Comparison of ENCODE assay signal across 17 cellular contexts in the genomic region with DNA sequence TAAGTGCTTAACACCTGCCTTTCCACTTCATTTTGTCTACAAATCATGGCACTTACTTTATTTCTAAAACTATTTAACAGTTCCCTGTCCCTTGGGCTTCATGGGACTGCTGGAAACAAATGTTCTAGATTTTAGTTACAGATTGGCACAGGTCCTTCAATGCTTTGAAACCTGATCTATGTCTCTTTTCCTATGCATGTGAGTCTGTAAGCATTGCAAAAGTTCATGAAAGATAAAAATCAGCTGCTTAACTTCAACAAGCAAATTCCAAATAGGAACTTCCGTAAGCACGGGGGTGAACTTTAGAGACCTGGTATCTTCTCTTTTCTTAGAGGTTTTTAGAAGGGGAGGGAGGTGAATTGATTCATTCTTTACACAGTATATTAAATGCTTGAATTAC. TPM values are rescaled to one million over a fixed set of nuclear protein-coding genes. Genes with fewer than 3 reads are reported as not detected.
DNase-seq lines count a peak whose midpoint lies in the region; ATAC-seq and TF ChIP-seq lines count a peak whose summit lies in the region.
"Had no signal": no experiment of that assay in that cellular context is flagged by ENCODE, and none has a peak within 500 bp of the region (broad histone marks: within the 10 kb centered on the region; RNA-seq: fewer than 3 reads in every experiment).

No MANE protein-coding gene starts in this region.

- no peak for TF ChIP-seq CTCF in choroid plexus epithelial cell (conservative IDR thresholded peaks at IDR 0.05; ENCODE audit: low read depth, low read length)

- no peaks in the 10 kb centered on the region for H3K36me3 ChIP-seq in effector memory CD4-positive, alpha-beta T cell (ENCODE audit: control insufficient read depth, insufficient read depth, low read length)

- H3K4me3 ChIP-seq in choroid plexus epithelial cell (ENCODE audit: low read depth, low read length) = no peak overlapping the region
- no peak overlapping the region for H3K4me3 ChIP-seq in effector memory CD4-positive, alpha-beta T cell (ENCODE audit: insufficient read depth, low read depth, low read length, poor library complexity, severe bottlenecking)
- H3K4me3 ChIP-seq: GM12878 had no signal

- H3K9me3 ChIP-seq in effector memory CD4-positive, alpha-beta T cell (ENCODE audit: control insufficient read depth, low read length) = no peaks in the 10 kb centered on the region

- peaks cover 5% of the 10 kb centered on the region for H3K27me3 ChIP-seq in effector memory CD4-positive, alpha-beta T cell (replicated peaks; ENCODE audit: control insufficient read depth, insufficient read depth, low read length, poor library complexity, severe bottlenecking)

- no peak overlapping the region for H3K27ac ChIP-seq in effector memory CD4-positive, alpha-beta T cell (ENCODE audit: insufficient read depth, low read length, poor library complexity, severe bottlenecking)
- H3K27ac ChIP-seq: 22Rv1 had no signal

- DNase-seq in DMS 273 (lab: John Stamatoyannopoulos, UW; ENCODE audit: unreplicated experiment) (peak; percentile 57), DMS 273 treated with DMSO at 0.1 percent for 48 hours (lab: John Stamatoyannopoulos, UW) (no peak), HuH-7.5 (ENCODE audit: low spot score) (peak; percentile 60), choroid plexus epithelial cell (ENCODE audit: low read depth) (peak; percentile 11), myocyte (ENCODE audit: low read depth) (peak; percentile 11), ureter (ENCODE audit: low spot score) (no peak)
- DNase-seq in effector memory CD4-positive, alpha-beta T cell = no peak
- DNase-seq: C1 segment of cervical spinal cord, DMS53, H9, NCI-H1092 treated with DMSO at 0.1 percent for 48 hours, NCI-H1694, NCI-H526, PC-3 had no signal

- no peaks in the 10 kb centered on the region for H3K4me1 ChIP-seq in effector memory CD4-positive, alpha-beta T cell (ENCODE audit: control insufficient read depth, insufficient read depth, low read length, poor library complexity, severe bottlenecking)

- ATAC-seq in GM21529 (IDR thresholded peaks at IDR 0.05; ENCODE audit: unreplicated experiment) = no peak
- ATAC-seq: GM12878, PC-3 had no signal

RNA-seq across cellular contexts. Expression of gene LGI2, which starts 9.5 kb away (rescaled TPM):
- total RNA-seq in myocyte = not detected in 2 replicates
- polyA plus RNA-seq in myocyte (2012) = not detected
- total RNA-seq in ureter = 1.5 TPM
- total RNA-seq: GM12878 had no signal
- polyA plus RNA-seq: GM12878 had no signal

Comparison
In these comparisons a context has a peak if more than half of its experiments do, and no peak if none do; other contexts are left out.
1. DNase-seq: peak in DMS 273 (single experiment), HuH-7.5 (single experiment), choroid plexus epithelial cell (single experiment) and myocyte (single experiment); none in DMS 273 treated with DMSO at 0.1 percent for 48 hours (single experiment), effector memory CD4-positive, alpha-beta T cell (0 of 3) and ureter (single experiment).